Comparison of ENCODE assay signal across 8 cellular contexts in the genomic region with DNA sequence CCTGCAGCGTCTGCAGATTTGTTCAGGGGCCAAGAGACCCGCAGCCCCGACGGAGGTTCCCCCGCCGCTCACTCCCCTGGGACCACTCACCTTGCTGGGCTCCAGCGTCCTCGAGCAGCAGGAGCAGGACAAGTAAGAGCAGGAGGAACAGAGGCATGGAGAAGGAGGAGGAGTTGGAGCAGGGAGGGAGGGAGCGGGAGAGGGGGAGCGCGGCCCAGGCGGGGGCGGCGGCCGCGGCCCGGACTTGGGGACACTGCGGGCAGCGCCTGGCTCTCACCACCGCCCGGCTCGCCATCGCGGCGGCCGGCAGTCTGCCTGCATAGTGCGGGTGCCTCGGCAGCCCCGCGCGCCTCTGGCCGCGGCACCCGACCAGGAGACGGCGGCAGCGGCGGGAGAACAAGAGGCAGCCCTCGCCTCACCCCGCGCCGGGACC. TPM values are rescaled to one million over a fixed set of nuclear protein-coding genes. Genes with fewer than 3 reads are reported as not detected.
DNase-seq lines count a peak whose midpoint lies in the region; ATAC-seq and TF ChIP-seq lines count a peak whose summit lies in the region.

No MANE protein-coding gene starts in this region.

- H3K27ac ChIP-seq in colonic mucosa: peak overlapping the region; percentile 78

- TF ChIP-seq CTCF in colonic mucosa (IDR thresholded peaks at IDR 0.05): no peak

- no peaks in the 10 kb centered on the region for H3K36me3 ChIP-seq in colonic mucosa

- no peak overlapping the region for H3K27ac Mint-ChIP-seq in T-cell

- DNase-seq in COLO668 (lab: John Stamatoyannopoulos, UW; ENCODE audit: unreplicated experiment) (peak; percentile 54), T-cell (peak in 14 of 34 experiments; percentile 1 to 14 (median 2)), colonic mucosa (peak; percentile 31), left kidney (ENCODE audit: low read depth, low spot score) (peak; percentile 88), foreskin melanocyte (no peak)
- peak; percentile 5 for DNase-seq in stimulated activated CD4-positive, alpha-beta T cell treated with anti-CD3 and anti-CD28 coated beads, Interleukin-4, amount 100 ng/mL, for 24 hours

- peaks cover 3 to 5% of the 10 kb centered on the region in 2 donors for H3K27me3 Mint-ChIP-seq in T-cell

- peak overlapping the region; percentile 77 to 85 for H3K9ac ChIP-seq in colonic mucosa (ENCODE audit: low read depth in 2 of 2, low read length in 2 of 2)

- H3K36me3 Mint-ChIP-seq in T-cell: no peaks in the 10 kb centered on the region

- H3K27me3 ChIP-seq in colonic mucosa: no peaks in the 10 kb centered on the region

- peak overlapping the region; percentile 89 for H3K4me3 ChIP-seq in colonic mucosa

- H3K4me1 ChIP-seq in colonic mucosa: no peaks in the 10 kb centered on the region

- intact Hi-C loops in colonic mucosa (cut with DNase I): loop anchor here (10.0 kb wide), 1 partner anchor 306 kb away; the partner anchor contains the start of gene CPOX

- POLR2A ChIA-PET in T-cell (lab: Charles Lee): interaction anchor here (0.6 to 1.2 kb wide), 4 partner anchors 113 to 917 kb away, joined by 5 to 11 read pairs (median 7); partner anchors contain the start of genes CLDND1 (in 1 of the 2) and CMSS1 (in 1 of the 2)

- no peaks in the 10 kb centered on the region for H3K9me3 ChIP-seq in colonic mucosa

- H3K4me3 Mint-ChIP-seq in T-cell: peak overlapping the region; percentile 88 to 91 (median 89)

- CTCF ChIA-PET in T-cell (lab: Charles Lee): interaction anchor here in 1 of 2 donors (1.2 kb wide), 1 partner anchor 83 kb away, joined by 5 read pairs; no protein-coding TSS in a partner anchor

- H3K9me3 Mint-ChIP-seq in T-cell: no peaks in the 10 kb centered on the region

- H3K4me1 Mint-ChIP-seq in T-cell: peaks cover 10 to 19% (median 18%) of the 10 kb centered on the region in 3 donors

- ATAC-seq in GM19467 (IDR thresholded peaks at IDR 0.05; ENCODE audit: unreplicated experiment) (peak; percentile 19), HG03521 (IDR thresholded peaks at IDR 0.05; ENCODE audit: unreplicated experiment) (peak; percentile 24), T-cell (replicated peaks in 1 of 4) (peak in 3 of 4 experiments; percentile 7 to 19 (median 17))

RNA-seq across cellular contexts. Expression of gene DCBLD2, which starts 0.4 kb away (rescaled TPM):
- total RNA-seq in T-cell: 1 to 10 TPM; 2.3 to 3.0 (median 2.8) TPM
- 10 to 100 TPM; 12.8 to 13.0 TPM for total RNA-seq in colonic mucosa
